29 cellular contexts compared by ENCODE assay signal in the genomic region with DNA sequence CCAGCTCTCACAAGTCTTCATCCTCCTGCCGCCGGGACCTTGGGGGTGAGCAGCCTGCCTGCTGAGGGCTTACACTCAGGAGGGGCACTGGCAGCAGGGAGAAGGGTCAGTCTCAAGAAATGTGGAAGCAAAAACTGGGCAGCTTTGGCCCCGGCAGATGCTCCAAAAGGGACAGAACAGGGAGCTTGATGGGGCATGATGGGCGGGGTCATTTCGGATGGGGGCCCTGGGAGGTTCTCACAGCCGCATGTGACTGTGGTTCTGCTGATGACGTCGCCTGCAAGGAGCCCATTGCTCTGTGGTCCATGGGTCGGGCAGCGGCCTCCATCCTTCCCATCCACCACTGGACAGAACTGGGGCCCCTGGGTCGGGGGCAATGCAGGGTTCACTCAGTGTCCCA.
"Had no signal": no experiment of that assay in that cellular context is flagged by ENCODE, and none has a peak within 500 bp of the region (broad histone marks: within the 10 kb centered on the region; RNA-seq: fewer than 3 reads in every experiment).

No MANE protein-coding gene starts in this region.

- H3K36me3 ChIP-seq: neural progenitor cell, neutrophil, ovary, spleen, suprapubic skin, tibial artery, transverse colon, upper lobe of right lung, uterus had no signal

- ATAC-seq: naive thymus-derived CD4-positive, alpha-beta T cell; natural killer cell; psoas muscle; right cardiac atrium; sciatic nerve; stimulated activated memory B cell treated with anti-CD40 and anti-IgM and Interleukin-4, amounts not matched to agents 10 μg/mL and 1 μg/mL and 100 μg/mL, for 72 hours; stimulated activated naive CD8-positive, alpha-beta T cell treated with anti-CD3 and anti-CD28 coated beads, Interleukin-15, amount 100 ng/mL, for 72 hours; stimulated activated naive CD8-positive, alpha-beta T cell treated with anti-CD3 and anti-CD28 coated beads, Interleukin-15, Interleukin-2, amounts not matched to agents 100 U/mL and 50 U/mL, for 24 hours; upper lobe of right lung had no signal

- H3K4me2 ChIP-seq: neural progenitor cell, smooth muscle cell had no signal

- H3K9ac ChIP-seq: neural progenitor cell, parathyroid adenoma had no signal

- H3K27me3 ChIP-seq: neutrophil, ovary, testis, uterus had no signal

- H3K4me3 ChIP-seq: neural progenitor cell, ovary, psoas muscle, skin epidermis, smooth muscle cell, spleen, suprapubic skin, testis, tibial artery, transverse colon, upper lobe of right lung, uterus had no signal

- DNase-seq: naive thymus-derived CD4-positive, alpha-beta T cell; natural killer cell; nucleus accumbens; ovary; psoas muscle; right cardiac atrium; spleen; stimulated activated CD4-positive, alpha-beta T cell treated with anti-CD3 and anti-CD28 coated beads, Interleukin-12 subunit alpha, Interleukin-12 subunit beta, amount 100 ng/mL, for 4 hours; stimulated activated CD4-positive, alpha-beta T cell treated with anti-CD3 and anti-CD28 coated beads, Interleukin-1b, Interleukin-23, amount 100 ng/mL, for 48 hours; stimulated activated CD4-positive, alpha-beta T cell treated with anti-CD3 and anti-CD28 coated beads, Interleukin-4, amount 100 ng/mL, for 1 hour; stimulated activated CD4-positive, alpha-beta T cell treated with anti-CD3 and anti-CD28 coated beads, Interleukin-4, amount 100 ng/mL, for 4 hours; stimulated activated CD8-positive, alpha-beta memory T cell treated with anti-CD3 and anti-CD28 coated beads, Interleukin-4, amount 100 ng/mL, for 48 hours; stimulated activated naive CD4-positive, alpha-beta T cell; stimulated activated naive CD8-positive, alpha-beta T cell treated with anti-CD3 and anti-CD28 coated beads, Interleukin-15, amount 100 ng/mL, for 72 hours; stimulated activated naive CD8-positive, alpha-beta T cell treated with anti-CD3 and anti-CD28 coated beads, Interleukin-15, Interleukin-2, amounts not matched to agents 100 U/mL and 50 U/mL, for 24 hours; substantia nigra; testis; tibial artery; transverse colon; upper lobe of right lung; uterus had no signal

- H3K79me2 ChIP-seq: parathyroid adenoma had no signal

- H2AFZ ChIP-seq: neural progenitor cell, parathyroid adenoma had no signal

- H3K27ac ChIP-seq: neural progenitor cell, neutrophil, ovary, parathyroid adenoma, psoas muscle, skin epidermis, spleen, suprapubic skin, testis, tibial artery, transverse colon, upper lobe of right lung, uterus had no signal

- H3K9me3 ChIP-seq: neutrophil, ovary, psoas muscle, spleen, suprapubic skin, testis, tibial artery, transverse colon, upper lobe of right lung, uterus had no signal

- H3K4me1 ChIP-seq: parathyroid adenoma, psoas muscle, spleen, suprapubic skin, tibial artery, transverse colon, upper lobe of right lung, uterus had no signal
